1 cellular context compared by ENCODE assay signal in the genomic region with DNA sequence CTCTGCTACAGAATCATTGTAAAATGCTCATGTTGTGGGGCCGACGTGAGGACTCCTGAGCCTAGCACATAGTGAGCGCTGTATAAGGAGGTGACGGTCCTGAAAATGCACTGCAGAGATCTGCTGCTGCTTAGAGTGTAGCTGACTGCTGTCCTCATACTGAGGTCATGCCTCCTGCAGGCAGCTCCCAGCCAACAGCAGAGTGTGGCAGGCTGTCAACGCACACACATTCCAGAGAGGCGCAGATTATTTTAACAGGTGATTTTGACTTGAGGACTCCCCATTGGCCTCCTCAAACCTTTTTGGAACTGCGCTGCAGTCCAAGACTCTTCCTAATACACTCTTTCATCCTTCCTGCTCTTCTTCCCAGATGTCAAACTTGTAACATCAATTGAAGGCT.
TF ChIP-seq lines count a peak whose summit lies in the region.

No MANE protein-coding gene starts in this region.

TF ChIP-seq in WTC11, 78 proteins besides CTCF, POLR2A, EP300 and RAD21 (continued from another document):
- TF ChIP-seq, protein P1, sequence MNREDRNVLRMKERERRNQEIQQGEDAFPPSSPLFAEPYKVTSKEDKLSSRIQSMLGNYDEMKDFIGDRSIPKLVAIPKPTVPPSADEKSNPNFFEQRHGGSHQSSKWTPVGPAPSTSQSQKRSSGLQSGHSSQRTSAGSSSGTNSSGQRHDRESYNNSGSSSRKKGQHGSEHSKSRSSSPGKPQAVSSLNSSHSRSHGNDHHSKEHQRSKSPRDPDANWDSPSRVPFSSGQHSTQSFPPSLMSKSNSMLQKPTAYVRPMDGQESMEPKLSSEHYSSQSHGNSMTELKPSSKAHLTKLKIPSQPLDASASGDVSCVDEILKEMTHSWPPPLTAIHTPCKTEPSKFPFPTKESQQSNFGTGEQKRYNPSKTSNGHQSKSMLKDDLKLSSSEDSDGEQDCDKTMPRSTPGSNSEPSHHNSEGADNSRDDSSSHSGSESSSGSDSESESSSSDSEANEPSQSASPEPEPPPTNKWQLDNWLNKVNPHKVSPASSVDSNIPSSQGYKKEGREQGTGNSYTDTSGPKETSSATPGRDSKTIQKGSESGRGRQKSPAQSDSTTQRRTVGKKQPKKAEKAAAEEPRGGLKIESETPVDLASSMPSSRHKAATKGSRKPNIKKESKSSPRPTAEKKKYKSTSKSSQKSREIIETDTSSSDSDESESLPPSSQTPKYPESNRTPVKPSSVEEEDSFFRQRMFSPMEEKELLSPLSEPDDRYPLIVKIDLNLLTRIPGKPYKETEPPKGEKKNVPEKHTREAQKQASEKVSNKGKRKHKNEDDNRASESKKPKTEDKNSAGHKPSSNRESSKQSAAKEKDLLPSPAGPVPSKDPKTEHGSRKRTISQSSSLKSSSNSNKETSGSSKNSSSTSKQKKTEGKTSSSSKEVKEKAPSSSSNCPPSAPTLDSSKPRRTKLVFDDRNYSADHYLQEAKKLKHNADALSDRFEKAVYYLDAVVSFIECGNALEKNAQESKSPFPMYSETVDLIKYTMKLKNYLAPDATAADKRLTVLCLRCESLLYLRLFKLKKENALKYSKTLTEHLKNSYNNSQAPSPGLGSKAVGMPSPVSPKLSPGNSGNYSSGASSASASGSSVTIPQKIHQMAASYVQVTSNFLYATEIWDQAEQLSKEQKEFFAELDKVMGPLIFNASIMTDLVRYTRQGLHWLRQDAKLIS (CRISPR knock-in tag; IDR thresholded peaks at IDR 0.05; ENCODE audit: borderline replicate concordance), result no peak
- TF ChIP-seq, protein P2, sequence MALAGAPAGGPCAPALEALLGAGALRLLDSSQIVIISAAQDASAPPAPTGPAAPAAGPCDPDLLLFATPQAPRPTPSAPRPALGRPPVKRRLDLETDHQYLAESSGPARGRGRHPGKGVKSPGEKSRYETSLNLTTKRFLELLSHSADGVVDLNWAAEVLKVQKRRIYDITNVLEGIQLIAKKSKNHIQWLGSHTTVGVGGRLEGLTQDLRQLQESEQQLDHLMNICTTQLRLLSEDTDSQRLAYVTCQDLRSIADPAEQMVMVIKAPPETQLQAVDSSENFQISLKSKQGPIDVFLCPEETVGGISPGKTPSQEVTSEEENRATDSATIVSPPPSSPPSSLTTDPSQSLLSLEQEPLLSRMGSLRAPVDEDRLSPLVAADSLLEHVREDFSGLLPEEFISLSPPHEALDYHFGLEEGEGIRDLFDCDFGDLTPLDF (CRISPR knock-in tag; IDR thresholded peaks at IDR 0.05), result no peak
